ENCODE assay signal across 8 cellular contexts in genomic region chr15:33722005-33722672, GRCh38.
DNase-seq lines count a peak whose midpoint lies in the region; ATAC-seq and TF ChIP-seq lines count a peak whose summit lies in the region.

No MANE protein-coding gene starts in this region.

- 28 to 43% methylated on average over 2 of the region's 2 CpGs for WGBS in esophagus squamous epithelium, 2 donors

- TF ChIP-seq CTCF in esophagus squamous epithelium (IDR thresholded peaks at IDR 0.05) = no peak

- H3K4me3 ChIP-seq in esophagus squamous epithelium = no peak overlapping the region

- intact Hi-C loops in activated T-helper 2 cell treated with anti-CD3 and anti-CD28 coated beads, Interferon-gamma antibody, Interleukin-2, Interleukin-4, amounts not matched to agents 10 μg/mL and 5 μg/mL and 100 μg/mL, durations not matched to agents 14 hours and 24 hours and 36 hours (cut with micrococcal nuclease) = no loop called here
- intact Hi-C loops in esophagus squamous epithelium (cut with DNase I) = no loop called here

- H3K27ac ChIP-seq in esophagus squamous epithelium = no peak overlapping the region

- no peaks in the 10 kb centered on the region for H3K9me3 Mint-ChIP-seq in activated T-helper 2 cell treated with anti-CD3 and anti-CD28 coated beads, Interferon-gamma antibody, Interleukin-2, Interleukin-4, amounts not matched to agents 10 μg/mL and 5 μg/mL and 100 μg/mL, durations not matched to agents 14 hours and 24 hours and 36 hours
- no peaks in the 10 kb centered on the region for H3K9me3 Mint-ChIP-seq in immature natural killer cell

- no peak overlapping the region for H3K27ac Mint-ChIP-seq in activated T-helper 2 cell treated with anti-CD3 and anti-CD28 coated beads, Interferon-gamma antibody, Interleukin-2, Interleukin-4, amounts not matched to agents 10 μg/mL and 5 μg/mL and 100 μg/mL, durations not matched to agents 14 hours and 24 hours and 36 hours
- H3K27ac Mint-ChIP-seq in immature natural killer cell = no peak overlapping the region

- H3K36me3 Mint-ChIP-seq in activated T-helper 2 cell treated with anti-CD3 and anti-CD28 coated beads, Interferon-gamma antibody, Interleukin-2, Interleukin-4, amounts not matched to agents 10 μg/mL and 5 μg/mL and 100 μg/mL, durations not matched to agents 14 hours and 24 hours and 36 hours (ENCODE audit: low read depth) = no peaks in the 10 kb centered on the region
- no peaks in the 10 kb centered on the region for H3K36me3 Mint-ChIP-seq in immature natural killer cell

- H3K27me3 ChIP-seq in esophagus squamous epithelium = peaks cover 0 to 5% (median 0%) of the 10 kb centered on the region in 4 donors

- ATAC-seq in GM18867 (IDR thresholded peaks at IDR 0.05; ENCODE audit: unreplicated experiment) (peak; percentile 95), HG02938 (IDR thresholded peaks at IDR 0.05; ENCODE audit: unreplicated experiment) (peak; percentile 96)

- no peak for TF ChIP-seq POLR2A in esophagus squamous epithelium (IDR thresholded peaks at IDR 0.05)

- H3K27me3 Mint-ChIP-seq in activated T-helper 2 cell treated with anti-CD3 and anti-CD28 coated beads, Interferon-gamma antibody, Interleukin-2, Interleukin-4, amounts not matched to agents 10 μg/mL and 5 μg/mL and 100 μg/mL, durations not matched to agents 14 hours and 24 hours and 36 hours (ENCODE audit: low read depth) = no peaks in the 10 kb centered on the region
- peaks cover 3% of the 10 kb centered on the region in 3 donors for H3K27me3 Mint-ChIP-seq in immature natural killer cell (ENCODE audit: low read depth in 3 of 3)

- no peaks in the 10 kb centered on the region for H3K4me1 Mint-ChIP-seq in activated T-helper 2 cell treated with anti-CD3 and anti-CD28 coated beads, Interferon-gamma antibody, Interleukin-2, Interleukin-4, amounts not matched to agents 10 μg/mL and 5 μg/mL and 100 μg/mL, durations not matched to agents 14 hours and 24 hours and 36 hours (ENCODE audit: low read depth)
- no peaks in the 10 kb centered on the region for H3K4me1 Mint-ChIP-seq in immature natural killer cell

- H3K9me3 ChIP-seq in esophagus squamous epithelium = no peaks in the 10 kb centered on the region

- DNase-seq in OCI-M1 (lab: John Stamatoyannopoulos, UW) (peak; percentile 61), kidney glomerular epithelial cell (lab: John Stamatoyannopoulos, UW) (peak; percentile 79), immature natural killer cell (no peak), esophagus squamous epithelium (lab: John Stamatoyannopoulos, UW) (no peak)
- no peak for DNase-seq in activated CD8-positive, alpha-beta memory T cell treated with anti-CD3 and anti-CD28 coated beads, Interleukin-2, amount 50 U/mL, for 4 hours
- no peak for DNase-seq in activated T-helper 2 cell treated with anti-CD3 and anti-CD28 coated beads, Interferon-gamma antibody, Interleukin-2, Interleukin-4, amounts not matched to agents 10 μg/mL and 5 μg/mL and 100 μg/mL, durations not matched to agents 14 hours and 24 hours and 36 hours (ENCODE audit: low spot score)

- no peak overlapping the region for H3K4me3 Mint-ChIP-seq in activated T-helper 2 cell treated with anti-CD3 and anti-CD28 coated beads, Interferon-gamma antibody, Interleukin-2, Interleukin-4, amounts not matched to agents 10 μg/mL and 5 μg/mL and 100 μg/mL, durations not matched to agents 14 hours and 24 hours and 36 hours (ENCODE audit: low read depth)
- H3K4me3 Mint-ChIP-seq in immature natural killer cell = no peak overlapping the region

- no peaks in the 10 kb centered on the region for H3K4me1 ChIP-seq in esophagus squamous epithelium

- no peaks in the 10 kb centered on the region for H3K36me3 ChIP-seq in esophagus squamous epithelium

Comparison
In these comparisons a context has a peak if more than half of its experiments do, and no peak if none do; other contexts are left out.
1. DNase-seq: peak in OCI-M1 (single experiment) and kidney glomerular epithelial cell (single experiment); none in activated CD8-positive, alpha-beta memory T cell treated with anti-CD3 and anti-CD28 coated beads, Interleukin-2, amount 50 U/mL, for 4 hours (single experiment), activated T-helper 2 cell treated with anti-CD3 and anti-CD28 coated beads, Interferon-gamma antibody, Interleukin-2, Interleukin-4, amounts not matched to agents 10 μg/mL and 5 μg/mL and 100 μg/mL, durations not matched to agents 14 hours and 24 hours and 36 hours (single experiment), immature natural killer cell (0 of 3) and esophagus squamous epithelium (single experiment).